ENCODE assay signal across 8 cellular contexts in the genomic region with DNA sequence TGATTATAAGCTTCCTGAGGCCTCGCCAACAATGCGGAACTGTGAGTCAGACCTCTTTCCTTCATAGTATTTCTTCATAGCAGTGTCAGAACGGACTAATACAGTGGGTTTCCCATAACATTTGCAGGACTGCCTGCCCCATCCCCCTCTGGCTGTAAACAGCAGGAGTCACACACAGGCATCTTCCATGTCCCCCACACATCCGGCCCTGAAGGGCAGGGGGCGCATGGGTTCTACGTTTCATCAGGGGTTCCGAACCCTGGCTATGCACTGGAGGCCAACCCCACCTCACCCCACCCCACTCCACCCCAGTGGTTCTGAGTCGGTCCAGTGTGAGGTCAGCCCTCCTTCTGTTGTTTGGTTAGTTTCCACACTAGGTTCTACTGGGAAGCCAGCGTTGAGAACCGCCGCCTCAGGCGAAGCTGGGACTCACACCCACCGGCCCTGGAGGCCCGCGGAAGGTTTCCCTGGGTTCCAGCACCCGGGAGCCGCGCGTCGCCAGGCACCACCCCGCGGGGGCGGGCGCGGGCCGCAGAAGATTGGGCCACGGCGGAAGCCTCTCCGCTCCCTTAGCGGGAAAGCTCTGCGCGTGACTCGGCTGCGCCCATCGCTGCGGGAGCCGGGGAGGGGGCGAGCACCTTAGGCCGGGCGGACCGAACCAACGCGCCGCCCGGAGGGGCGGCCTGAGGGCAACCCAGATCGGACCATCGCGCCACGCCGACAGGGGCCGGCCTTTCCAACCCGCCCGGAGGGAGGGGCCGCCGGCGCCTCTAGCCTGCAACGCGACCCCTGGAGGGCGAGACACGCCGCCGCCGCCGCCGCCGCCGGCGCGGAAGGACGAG. TPM values are rescaled to one million over a fixed set of nuclear protein-coding genes. Genes with fewer than 3 reads are reported as not detected.
DNase-seq lines count a peak whose midpoint lies in the region; TF ChIP-seq lines count a peak whose summit lies in the region.

A gene with protein sequence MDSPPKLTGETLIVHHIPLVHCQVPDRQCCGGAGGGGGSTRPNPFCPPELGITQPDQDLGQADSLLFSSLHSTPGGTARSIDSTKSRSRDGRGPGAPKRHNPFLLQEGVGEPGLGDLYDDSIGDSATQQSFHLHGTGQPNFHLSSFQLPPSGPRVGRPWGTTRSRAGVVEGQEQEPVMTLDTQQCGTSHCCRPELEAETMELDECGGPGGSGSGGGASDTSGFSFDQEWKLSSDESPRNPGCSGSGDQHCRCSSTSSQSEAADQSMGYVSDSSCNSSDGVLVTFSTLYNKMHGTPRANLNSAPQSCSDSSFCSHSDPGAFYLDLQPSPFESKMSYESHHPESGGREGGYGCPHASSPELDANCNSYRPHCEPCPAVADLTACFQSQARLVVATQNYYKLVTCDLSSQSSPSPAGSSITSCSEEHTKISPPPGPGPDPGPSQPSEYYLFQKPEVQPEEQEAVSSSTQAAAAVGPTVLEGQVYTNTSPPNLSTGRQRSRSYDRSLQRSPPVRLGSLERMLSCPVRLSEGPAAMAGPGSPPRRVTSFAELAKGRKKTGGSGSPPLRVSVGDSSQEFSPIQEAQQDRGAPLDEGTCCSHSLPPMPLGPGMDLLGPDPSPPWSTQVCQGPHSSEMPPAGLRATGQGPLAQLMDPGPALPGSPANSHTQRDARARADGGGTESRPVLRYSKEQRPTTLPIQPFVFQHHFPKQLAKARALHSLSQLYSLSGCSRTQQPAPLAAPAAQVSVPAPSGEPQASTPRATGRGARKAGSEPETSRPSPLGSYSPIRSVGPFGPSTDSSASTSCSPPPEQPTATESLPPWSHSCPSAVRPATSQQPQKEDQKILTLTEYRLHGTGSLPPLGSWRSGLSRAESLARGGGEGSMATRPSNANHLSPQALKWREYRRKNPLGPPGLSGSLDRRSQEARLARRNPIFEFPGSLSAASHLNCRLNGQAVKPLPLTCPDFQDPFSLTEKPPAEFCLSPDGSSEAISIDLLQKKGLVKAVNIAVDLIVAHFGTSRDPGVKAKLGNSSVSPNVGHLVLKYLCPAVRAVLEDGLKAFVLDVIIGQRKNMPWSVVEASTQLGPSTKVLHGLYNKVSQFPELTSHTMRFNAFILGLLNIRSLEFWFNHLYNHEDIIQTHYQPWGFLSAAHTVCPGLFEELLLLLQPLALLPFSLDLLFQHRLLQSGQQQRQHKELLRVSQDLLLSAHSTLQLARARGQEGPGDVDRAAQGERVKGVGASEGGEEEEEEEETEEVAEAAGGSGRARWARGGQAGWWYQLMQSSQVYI (N-terminal part only) (plus strand): TSS at position 799 of the 842 bp plus-strand sequence. CDS start 56,411 bp downstream, outside the sequence.

- POLR2A ChIA-PET in GM10248 (lab: Yijun Ruan, JAX) = no interaction called here

- H3K79me2 ChIP-seq in osteoblast (ENCODE audit: insufficient read depth, low read length) = peaks cover 60% of the 10 kb centered on the region

- H3K4me3 ChIP-seq in MG63 (peak within 1 kb of the TSS; percentile 79), SJCRH30 (peak within 1 kb of the TSS; percentile 63), osteoblast (ENCODE audit: insufficient read depth, low read length) (peak within 1 kb of the TSS; percentile 92)

- H3K9me3 ChIP-seq in MG63 (peaks cover 15% of the 10 kb centered on the region), SJCRH30 (replicated peaks) (no peaks in the 10 kb centered on the region), osteoblast (ENCODE audit: low read depth, low read length) (no peaks in the 10 kb centered on the region)

- H3K36me3 ChIP-seq in MG63 = peaks cover 39% of the 10 kb centered on the region
- no peaks in the 10 kb centered on the region for H3K36me3 ChIP-seq in SJCRH30
- peaks cover 5% of the 10 kb centered on the region for H3K36me3 ChIP-seq in osteoblast (ENCODE audit: insufficient read depth, low read length)

- no peak for TF ChIP-seq CTCF in GM10248 (IDR thresholded peaks at IDR 0.05; ENCODE audit: control extremely low read depth, extremely low read depth, low read depth, missing control alignments)
- no peak for TF ChIP-seq CTCF in osteoblast (IDR thresholded peaks at IDR 0.05; ENCODE audit: extremely low read depth, low read depth, low read length)

- intact Hi-C loops in cardiac septum (cut with DNase I) = loop anchor here (2.0 to 5.0 kb wide), 3 partner anchors 48 to 115 kb away; a partner anchor contains a TSS

- peak; percentile 43 for DNase-seq in GM10248 (ENCODE audit: extremely low spot score)
- DNase-seq in MG63 = peak; percentile 100
- DNase-seq in SJCRH30 = peak; percentile 82 to 83
- DNase-seq in amniotic stem cell (lab: John Stamatoyannopoulos, UW) = peak; percentile 89
- DNase-seq in cardiac septum (ENCODE audit: low spot score) = peak; percentile 93
- peak; percentile 92 for DNase-seq in osteoblast (ENCODE audit: insufficient read length, low spot score, missing footprints)
- DNase-seq in ureter (ENCODE audit: low spot score) = peak; percentile 82
- DNase-seq in NK-92 treated with Interleukin-12 subunit alpha and Interleukin-12 subunit beta, amount 100 ng/mL, for 24 hours (lab: John Stamatoyannopoulos, UW) = no peak

- H3K4me1 ChIP-seq in SJCRH30 (peaks cover 8% of the 10 kb centered on the region; the same call in 1 of the 2 replicates), osteoblast (ENCODE audit: insufficient read depth, low read length) (peaks cover 36% of the 10 kb centered on the region)

- CTCF ChIA-PET in GM10248 (lab: Yijun Ruan, JAX) = interaction anchor here (0.8 kb wide), 1 partner anchor 590 kb away, joined by 3 read pairs; no protein-coding TSS in a partner anchor

- H3K27ac ChIP-seq in SJCRH30 (peak within 1 kb of the TSS; percentile 66), osteoblast (ENCODE audit: low read depth, low read length) (peak within 1 kb of the TSS; percentile 88)

- H3K4me2 ChIP-seq in osteoblast (ENCODE audit: insufficient read depth, low read length) = peak within 1 kb of the TSS; percentile 97

- H4K20me1 ChIP-seq in osteoblast (ENCODE audit: insufficient read depth, low read length) = peaks cover 7% of the 10 kb centered on the region

- no peaks in the 10 kb centered on the region for H3K27me3 ChIP-seq in MG63
- no peaks in the 10 kb centered on the region for H3K27me3 ChIP-seq in SJCRH30
- H3K27me3 ChIP-seq in osteoblast (ENCODE audit: insufficient read depth, low read length) = no peaks in the 10 kb centered on the region

- H2AFZ ChIP-seq in osteoblast (ENCODE audit: low read length) = peak within 1 kb of the TSS; percentile 84

RNA-seq across cellular contexts. Expression of the gene that starts here (rescaled TPM):
- total RNA-seq in MG63 (2014; rRNA removed; shearing (Covaris generic); ENCODE audit: low replicate concordance) = 27.2 and 40.5 TPM in 2 replicates
- 5.3 and 5.6 TPM in 2 replicates for total RNA-seq in SJCRH30 (2014; rRNA removed; shearing (Covaris generic))
- 44.5 TPM for total RNA-seq in cardiac septum
- total RNA-seq in osteoblast = 25.0 and 28.6 TPM in 2 replicates
- total RNA-seq in ureter = 29.8 TPM
